11 cellular contexts compared by ENCODE assay signal in the genomic region with DNA sequence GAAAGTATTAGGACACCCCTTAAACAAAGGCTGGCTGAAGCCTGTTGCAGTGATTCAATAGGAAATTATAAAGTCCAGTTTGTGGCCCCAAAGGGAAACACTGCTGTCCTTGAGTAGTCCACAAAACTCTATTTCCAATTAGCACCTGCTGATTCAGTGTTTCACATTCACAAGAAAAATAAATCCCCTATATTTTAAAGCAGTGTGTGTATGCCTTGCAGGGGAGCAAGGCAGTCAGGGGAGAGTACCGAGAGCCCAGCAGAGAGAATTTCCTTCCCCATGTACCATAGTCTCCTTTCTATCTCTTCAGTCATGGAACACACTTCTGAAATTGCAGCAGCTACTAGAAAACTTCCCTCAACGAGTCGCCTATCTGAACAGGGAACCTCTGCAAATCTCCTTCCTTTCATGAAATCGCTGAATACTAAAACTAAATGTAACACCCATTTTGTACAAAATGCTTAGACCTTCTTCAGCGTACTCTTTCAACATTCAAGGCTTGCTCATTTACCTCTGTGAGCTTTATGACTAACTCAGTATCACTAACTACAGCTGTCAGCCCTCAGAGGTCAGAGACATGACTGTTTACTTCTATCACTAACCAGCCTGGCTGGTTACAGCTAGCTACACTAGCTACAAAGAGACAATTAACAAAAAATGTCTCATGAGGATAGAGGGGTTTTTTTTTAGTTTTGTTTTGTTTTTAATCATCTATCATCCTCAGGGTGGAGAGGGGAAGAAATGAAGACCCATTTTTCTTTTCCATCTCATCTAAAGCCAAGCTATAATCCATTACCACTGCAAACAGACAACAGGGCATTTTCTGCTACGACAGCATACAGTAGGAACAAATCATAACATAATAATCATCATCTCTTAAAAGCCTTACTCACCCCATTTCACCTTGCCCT.
A peak's percentile ranks its signal among the peaks of the same experiment; 100 is the strongest.
DNase-seq lines count a peak whose midpoint lies in the region; ATAC-seq and TF ChIP-seq lines count a peak whose summit lies in the region.
"Had no signal": no experiment of that assay in that cellular context is flagged by ENCODE, and none has a peak within 500 bp of the region (broad histone marks: within the 10 kb centered on the region; RNA-seq: fewer than 3 reads in every experiment).

No MANE protein-coding gene starts in this region.

- no peaks in the 10 kb centered on the region for H3K9me3 ChIP-seq in left ventricle myocardium inferior (replicated peaks)
- H3K9me3 ChIP-seq in IMR-90 (ENCODE audit: control insufficient read depth, insufficient read depth, low read length): no peaks in the 10 kb centered on the region
- no peaks in the 10 kb centered on the region for H3K9me3 ChIP-seq in vagina
- no peaks in the 10 kb centered on the region for H3K9me3 ChIP-seq in ovary
- no peaks in the 10 kb centered on the region for H3K9me3 ChIP-seq in WERI-Rb-1 (ENCODE audit: severe bottlenecking)
- H3K9me3 ChIP-seq: sigmoid colon, thoracic aorta had no signal

- H2BK15ac ChIP-seq in IMR-90 (ENCODE audit: low read depth, low read length): no peak overlapping the region

- POLR2A ChIA-PET in IMR-90 (lab: Charles Lee; ENCODE audit: unreplicated experiment): no interaction called here

- H4K8ac ChIP-seq in IMR-90 (ENCODE audit: low read depth in 2 of 2, low read length in 2 of 2): no peak overlapping the region

- H2AK9ac ChIP-seq in IMR-90 (replicated peaks; ENCODE audit: low read depth, low read length, poor library complexity): no peak overlapping the region

- TF ChIP-seq POLR2A in IMR-90 (IDR thresholded peaks at IDR 0.05; ENCODE audit: low read depth, low read length): no peak
- TF ChIP-seq POLR2A in vagina (IDR thresholded peaks at IDR 0.05): no peak
- TF ChIP-seq POLR2A in ovary (IDR thresholded peaks at IDR 0.05): no peak

- no peak overlapping the region for H3K9ac ChIP-seq in IMR-90 (ENCODE audit: low read depth, low read length)

- H3K4ac ChIP-seq in IMR-90 (ENCODE audit: low read depth, low read length): no peak overlapping the region

- TF ChIP-seq RAD21 in IMR-90 (IDR thresholded peaks at IDR 0.05; ENCODE audit: low read length): no peak

- H4K20me1 ChIP-seq in IMR-90 (ENCODE audit: insufficient read depth, low read length): no peaks in the 10 kb centered on the region

- no peak overlapping the region for H3K4me3 ChIP-seq in left ventricle myocardium inferior
- no peak overlapping the region for H3K4me3 ChIP-seq in IMR-90 (ENCODE audit: insufficient read depth, low read depth, low read length)
- no peak overlapping the region for H3K4me3 ChIP-seq in vagina
- H3K4me3 ChIP-seq in ovary: no peak overlapping the region
- no peak overlapping the region for H3K4me3 ChIP-seq in WERI-Rb-1 (ENCODE audit: low read depth, low read length)
- H3K4me3 ChIP-seq: sigmoid colon, thoracic aorta had no signal

- no peak overlapping the region for H3K18ac ChIP-seq in IMR-90 (ENCODE audit: low read depth, low read length)

- H3K27me3 ChIP-seq in left ventricle myocardium inferior (ENCODE audit: low read depth) (no peaks in the 10 kb centered on the region), IMR-90 (ENCODE audit: control insufficient read depth, insufficient read depth, low read length) (no peaks in the 10 kb centered on the region), vagina (no peaks in the 10 kb centered on the region), ovary (no peaks in the 10 kb centered on the region), WERI-Rb-1 (ENCODE audit: insufficient read depth, low read depth, severe bottlenecking) (no peaks in the 10 kb centered on the region)
- H3K27me3 ChIP-seq: sigmoid colon had no signal

- CTCF ChIA-PET in IMR-90 (lab: Yijun Ruan, JAX): interaction anchor here (0.7 kb wide), 1 partner anchor 37 kb away, joined by 3 read pairs; no protein-coding TSS in a partner anchor

- no peak overlapping the region for H4K91ac ChIP-seq in IMR-90 (ENCODE audit: insufficient read depth, low read depth, low read length)

- H4K5ac ChIP-seq in IMR-90 (ENCODE audit: low read depth, low read length): no peak overlapping the region

- no peak overlapping the region for H2BK20ac ChIP-seq in IMR-90 (ENCODE audit: low read depth, low read length)

- H3K36me3 ChIP-seq in left ventricle myocardium inferior (no peaks in the 10 kb centered on the region), IMR-90 (ENCODE audit: control insufficient read depth, insufficient read depth, low read length) (no peaks in the 10 kb centered on the region), vagina (no peaks in the 10 kb centered on the region), ovary (no peaks in the 10 kb centered on the region), WERI-Rb-1 (no peaks in the 10 kb centered on the region)
- H3K36me3 ChIP-seq: sigmoid colon, thoracic aorta had no signal

- no peak for TF ChIP-seq EP300 in ovary (IDR thresholded peaks at IDR 0.05)

- in situ Hi-C loops in IMR-90 (cut with MboI; ENCODE audit: low sequenced_read_pairs): no loop called here

- H3K27ac ChIP-seq in left ventricle myocardium inferior (replicated peaks): peak overlapping the region; percentile 11
- H3K27ac ChIP-seq in IMR-90 (ENCODE audit: insufficient read depth, low read length): no peak overlapping the region
- H3K27ac ChIP-seq in vagina: no peak overlapping the region
- H3K27ac ChIP-seq in ovary: no peak overlapping the region
- H3K27ac ChIP-seq in WERI-Rb-1: no peak overlapping the region
- H3K27ac ChIP-seq: sigmoid colon, thoracic aorta had no signal

- no peak overlapping the region for H2BK120ac ChIP-seq in IMR-90 (ENCODE audit: low read depth, low read length)

- H3K9me1 ChIP-seq in IMR-90 (ENCODE audit: insufficient read depth, low read length): no peaks in the 10 kb centered on the region

- 76% methylated on average over 2 of the region's 6 CpGs; no CpG with 5 or more reads in 1 of the 2 experiments for WGBS in IMR-90 (ENCODE audit: extremely low coverage in 2 of 2, insufficient read length in 1 of 2), 2 experiments
- WGBS in ovary, 3 donors: 73 to 78% (median 75%) methylated on average over 6 of the region's 6 CpGs

- H3K4me1 ChIP-seq in left ventricle myocardium inferior (peaks cover 34% of the 10 kb centered on the region), IMR-90 (ENCODE audit: control insufficient read depth, insufficient read depth, low read length) (no peaks in the 10 kb centered on the region), vagina (peaks cover 11% of the 10 kb centered on the region), ovary (ENCODE audit: insufficient read depth) (peaks cover 10% of the 10 kb centered on the region)
- H3K4me1 ChIP-seq: sigmoid colon had no signal

- H2AK5ac ChIP-seq in IMR-90 (ENCODE audit: low read depth, low read length): no peak overlapping the region

- TF ChIP-seq CTCF in left ventricle myocardium inferior (IDR thresholded peaks at IDR 0.05; ENCODE audit: borderline replicate concordance) (no peak), IMR-90 (conservative IDR thresholded peaks at IDR 0.05; ENCODE audit: low read depth, low read length) (no peak), vagina (IDR thresholded peaks at IDR 0.05) (no peak), ovary (IDR thresholded peaks at IDR 0.05) (no peak), WERI-Rb-1 (IDR thresholded peaks at IDR 0.05; ENCODE audit: low read depth, low read length) (no peak)

- dilution Hi-C loops in IMR-90 (cut with HindIII; ENCODE audit: low sequenced_read_pairs, unreplicated experiment): no loop called here

- no peak overlapping the region for H3K56ac ChIP-seq in IMR-90 (ENCODE audit: extremely low read depth, insufficient read depth, low read length)

- no peak overlapping the region for H3K4me2 ChIP-seq in IMR-90 (ENCODE audit: low read depth, low read length)

- H2BK5ac ChIP-seq in IMR-90 (ENCODE audit: low read depth, low read length, poor library complexity, severe bottlenecking): no peak overlapping the region

- no peaks in the 10 kb centered on the region for H3K79me1 ChIP-seq in IMR-90 (ENCODE audit: low read depth in 1 of 2, low read length in 2 of 2)

- no peak overlapping the region for H2AFZ ChIP-seq in IMR-90 (replicated peaks; ENCODE audit: low read length, poor library complexity)

- H3K23ac ChIP-seq in IMR-90 (ENCODE audit: low read depth, low read length): no peak overlapping the region

- ATAC-seq in HG02759 (IDR thresholded peaks at IDR 0.05; ENCODE audit: unreplicated experiment) (peak; percentile 91), IMR-90 (ENCODE audit: low read depth) (peak; percentile 46; the same call in 1 of the 2 replicates)

- intact Hi-C loops in left ventricle myocardium inferior (cut with micrococcal nuclease) (no loop called here), cardiac septum (cut with DNase I) (no loop called here), IMR-90 (cut with micrococcal nuclease) (no loop called here), vagina (cut with DNase I) (no loop called here), ovary (cut with DNase I) (no loop called here)

- no peak overlapping the region for H3K14ac ChIP-seq in IMR-90 (replicated peaks; ENCODE audit: low read depth, low read length)

- no TSS peak for BruUV-seq in IMR-90 (replicated peaks; lab: Mats Ljungman, UMichigan)

- DNase-seq in left ventricle myocardium inferior (no peak), cardiac septum (ENCODE audit: low spot score) (no peak), IMR-90 (peak; percentile 18), vagina (ENCODE audit: extremely low spot score in 2 of 2) (no peak), ovary (no peak), WERI-Rb-1 (no peak)
- no peak for DNase-seq in stimulated activated naive CD4-positive, alpha-beta T cell (lab: John Stamatoyannopoulos, UW)
- DNase-seq: NCI-H526 treated with DMSO at 0.1 percent for 48 hours, sigmoid colon had no signal

TF ChIP-seq in IMR-90, 13 proteins besides CTCF, POLR2A, EP300 and RAD21:
- no peak for TF ChIP-seq NFE2L2 (IDR thresholded peaks at IDR 0.05; ENCODE audit: low read depth, low read length)
- no peak for TF ChIP-seq CEBPB (IDR thresholded peaks at IDR 0.05; ENCODE audit: low read depth, low read length)
- TF ChIP-seq RFX5 (IDR thresholded peaks at IDR 0.05; ENCODE audit: low read depth, low read length): no peak
- no peak for TF ChIP-seq CHD1 (IDR thresholded peaks at IDR 0.05; ENCODE audit: low read depth, low read length)
- TF ChIP-seq FOS (IDR thresholded peaks at IDR 0.05; ENCODE audit: low read depth, low read length): no peak
- TF ChIP-seq MAFK (IDR thresholded peaks at IDR 0.05; ENCODE audit: low read depth, low read length): no peak
- no peak for TF ChIP-seq RCOR1 (IDR thresholded peaks at IDR 0.05; ENCODE audit: insufficient replicate concordance, low read length)
- no peak for TF ChIP-seq MAZ (IDR thresholded peaks at IDR 0.05; ENCODE audit: borderline replicate concordance, low read depth, low read length)
- no peak for TF ChIP-seq MXI1 (IDR thresholded peaks at IDR 0.05; ENCODE audit: borderline replicate concordance, low read depth, low read length)
- TF ChIP-seq USF2 (IDR thresholded peaks at IDR 0.05; ENCODE audit: low read depth, low read length): no peak
